In the genomic region with DNA sequence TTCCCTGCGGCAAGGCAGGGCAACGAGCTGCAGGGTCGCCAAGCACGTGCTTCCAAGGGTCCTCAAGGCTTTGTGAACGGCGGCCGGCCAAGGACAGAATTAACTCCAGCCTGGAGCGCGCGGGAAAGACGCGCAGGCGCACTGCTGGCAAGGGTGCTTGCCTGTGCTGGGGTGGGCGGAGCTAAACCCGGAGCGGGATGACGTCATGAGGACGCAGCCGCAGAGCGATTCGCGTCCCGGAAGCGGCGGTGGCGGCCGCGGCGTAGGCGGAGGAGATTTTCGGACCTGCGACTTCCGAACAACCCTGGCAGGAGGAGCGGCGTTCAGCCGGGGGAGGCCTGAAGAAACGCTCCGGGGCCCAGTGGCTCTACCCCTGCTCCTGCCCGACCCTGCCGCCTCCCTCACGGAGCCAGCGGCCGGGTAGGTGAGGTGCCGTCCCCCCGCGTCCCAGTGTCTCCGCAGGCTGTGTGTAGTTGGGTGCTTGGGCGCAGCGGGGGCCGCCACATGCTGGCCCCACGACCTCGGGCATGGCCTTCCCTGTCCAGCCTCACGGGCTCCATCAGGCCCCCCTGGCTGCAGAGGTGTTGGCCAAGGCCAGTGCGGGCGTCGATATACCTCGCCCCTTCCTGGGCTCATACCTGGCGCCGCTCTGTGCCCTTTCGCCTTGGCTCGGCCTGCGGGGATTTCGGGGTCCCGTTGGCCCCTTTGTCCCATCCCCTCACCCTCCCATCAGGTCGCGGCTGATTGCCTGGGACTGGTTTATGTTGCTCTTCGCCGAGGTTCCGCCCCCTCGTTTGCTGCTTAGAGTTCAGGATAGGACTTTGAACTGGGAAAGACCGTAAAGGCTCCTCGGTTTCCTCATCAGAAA, we compare ENCODE assay signal across 8 cellular contexts. TPM values are rescaled to one million over a fixed set of nuclear protein-coding genes. Genes with fewer than 3 reads are reported as not detected.
DNase-seq lines count a peak whose midpoint lies in the region; ATAC-seq and TF ChIP-seq lines count a peak whose summit lies in the region.

A gene with protein sequence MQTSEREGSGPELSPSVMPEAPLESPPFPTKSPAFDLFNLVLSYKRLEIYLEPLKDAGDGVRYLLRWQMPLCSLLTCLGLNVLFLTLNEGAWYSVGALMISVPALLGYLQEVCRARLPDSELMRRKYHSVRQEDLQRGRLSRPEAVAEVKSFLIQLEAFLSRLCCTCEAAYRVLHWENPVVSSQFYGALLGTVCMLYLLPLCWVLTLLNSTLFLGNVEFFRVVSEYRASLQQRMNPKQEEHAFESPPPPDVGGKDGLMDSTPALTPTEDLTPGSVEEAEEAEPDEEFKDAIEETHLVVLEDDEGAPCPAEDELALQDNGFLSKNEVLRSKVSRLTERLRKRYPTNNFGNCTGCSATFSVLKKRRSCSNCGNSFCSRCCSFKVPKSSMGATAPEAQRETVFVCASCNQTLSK (plus strand): TSS at position 227 of the 868 bp plus-strand sequence. CDS start 1,350 bp downstream, outside the sequence.

- peaks cover 17 to 18% of the 10 kb centered on the region in 2 donors for H3K36me3 Mint-ChIP-seq in activated T-cell treated with anti-CD3 and anti-CD28 coated beads, Interleukin-2, amount 50 U/mL, for 72 hours (ENCODE audit: insufficient read depth in 2 of 2)

- H3K4me1 ChIP-seq in Panc1 (ENCODE audit: control insufficient read depth, insufficient read depth, low read length): peaks cover 4% of the 10 kb centered on the region; the same call in 1 of the 2 replicates
- H3K4me1 ChIP-seq in muscle layer of duodenum (ENCODE audit: control insufficient read depth in 1 of 2, insufficient read depth in 2 of 2, low read length in 2 of 2): peaks cover 5 to 17% of the 10 kb centered on the region in 2 donors

- peak within 1 kb of the TSS; percentile 96 for H3K27ac Mint-ChIP-seq in activated T-cell treated with anti-CD3 and anti-CD28 coated beads, Interleukin-2, amount 50 U/mL, for 72 hours

- peaks cover 0 to 8% of the 10 kb centered on the region in 2 donors for H3K9me3 Mint-ChIP-seq in activated T-cell treated with anti-CD3 and anti-CD28 coated beads, Interleukin-2, amount 50 U/mL, for 72 hours

- peaks cover 15% of the 10 kb centered on the region for H3K36me3 ChIP-seq in Panc1 (ENCODE audit: control insufficient read depth, insufficient read depth, low read length)
- H3K36me3 ChIP-seq in muscle layer of duodenum (ENCODE audit: control insufficient read depth in 1 of 2, insufficient read depth in 2 of 2, low read length in 2 of 2): peaks cover 8 to 12% of the 10 kb centered on the region in 2 donors

- POLR2A ChIA-PET in Panc1 (lab: Charles Lee): interaction anchor here (0.6 to 1.2 kb wide), 6 partner anchors 13 to 392 kb away, joined by 3 to 8 read pairs (median 3); no protein-coding TSS in a partner anchor

- peak within 1 kb of the TSS; percentile 94 to 99 for H3K4me3 Mint-ChIP-seq in activated T-cell treated with anti-CD3 and anti-CD28 coated beads, Interleukin-2, amount 50 U/mL, for 72 hours

- no TSS peak for BruUV-seq in Panc1 (replicated peaks; lab: Mats Ljungman, UMichigan)

- TF ChIP-seq CTCF in Panc1 (IDR thresholded peaks at IDR 0.05): no peak

- no peaks in the 10 kb centered on the region for H3K27me3 Mint-ChIP-seq in activated T-cell treated with anti-CD3 and anti-CD28 coated beads, Interleukin-2, amount 50 U/mL, for 72 hours (ENCODE audit: low read depth)

- intact Hi-C loops in Panc1 (cut with micrococcal nuclease; ENCODE audit: unreplicated experiment): no loop called here

- H3K4me3 ChIP-seq in Panc1 (ENCODE audit: low read depth in 2 of 2, low read length in 2 of 2) (peak within 1 kb of the TSS; percentile 70 to 87), muscle layer of duodenum (ENCODE audit: low read depth in 1 of 2, low read length in 2 of 2) (peak within 1 kb of the TSS; percentile 79 to 81)

- peaks cover 52% of the 10 kb centered on the region for H3K4me1 Mint-ChIP-seq in activated T-cell treated with anti-CD3 and anti-CD28 coated beads, Interleukin-2, amount 50 U/mL, for 72 hours (ENCODE audit: low read depth)

- H3K9me3 ChIP-seq in Panc1 (ENCODE audit: control insufficient read depth, insufficient read depth, low read depth, low read length) (no peaks in the 10 kb centered on the region; the same call in 1 of the 2 replicates), muscle layer of duodenum (ENCODE audit: control insufficient read depth in 1 of 2, low read length in 2 of 2) (no peaks in the 10 kb centered on the region)

- CTCF ChIA-PET in Panc1 (lab: Charles Lee): interaction anchor here (1.1 kb wide), 1 partner anchor 28 kb away, joined by 3 read pairs; no protein-coding TSS in a partner anchor

- no peaks in the 10 kb centered on the region for H3K27me3 ChIP-seq in Panc1 (ENCODE audit: control insufficient read depth, insufficient read depth, low read length)
- H3K27me3 ChIP-seq in muscle layer of duodenum (ENCODE audit: low read depth, low read length): no peaks in the 10 kb centered on the region

- DNase-seq in DMS79 (lab: John Stamatoyannopoulos, UW) (peak; percentile 62), KBM-7 (peak; percentile 94), Panc1 (ENCODE audit: low read depth, low spot score) (peak; percentile 80)
- DNase-seq in activated T-cell treated with anti-CD3 and anti-CD28 coated beads, Interleukin-2, amount 50 U/mL, for 72 hours: peak; percentile 98 to 99
- peak; percentile 93 for DNase-seq in stimulated activated CD8-positive, alpha-beta memory T cell treated with anti-CD3 and anti-CD28 coated beads, Interleukin-7, amount 100 ng/mL, for 24 hours (ENCODE audit: low read depth)

- in situ Hi-C loops in KBM-7 (cut with MboI; ENCODE audit: low pct_unique_long_range_greater_than_20kb, low sequenced_read_pairs) (no loop called here), Panc1 (cut with HindIII; ENCODE audit: low pct_unique_long_range_greater_than_20kb, low sequenced_read_pairs) (no loop called here)

- ATAC-seq in GM21723 (IDR thresholded peaks at IDR 0.05; ENCODE audit: unreplicated experiment): peak; percentile 84
- ATAC-seq in Panc1: peak; percentile 95
- ATAC-seq in activated T-cell treated with anti-CD3 and anti-CD28 coated beads, Interleukin-2, amount 50 U/mL, for 72 hours (replicated peaks in 1 of 2): peak; percentile 88 to 89
- ATAC-seq in esophagus mucosa: peak; percentile 95

- peak within 1 kb of the TSS; percentile 92 for H3K27ac ChIP-seq in Panc1 (ENCODE audit: low read length)
- peak within 1 kb of the TSS; percentile 91 for H3K27ac ChIP-seq in muscle layer of duodenum (ENCODE audit: low read length)

RNA-seq across cellular contexts. Expression of the gene that starts here (rescaled TPM):
- total RNA-seq in Panc1 (2021; ENCODE audit: unreplicated experiment): 37.9 TPM
- polyA plus RNA-seq in Panc1 (2012; ENCODE audit: insufficient read length): 27.8 TPM
- total RNA-seq in activated T-cell treated with anti-CD3 and anti-CD28 coated beads, Interleukin-2, amount 50 U/mL, for 72 hours: 10 to 100 TPM; 33.7 to 40.0 TPM
- total RNA-seq in esophagus mucosa: 10.7 TPM

Comparison
In these comparisons a context has a peak if more than half of its experiments do, and no peak if none do; other contexts are left out.
1. Peak in every context shown above with its lines: DNase-seq, ATAC-seq, H3K4me3 ChIP-seq and H3K27ac ChIP-seq.